ENCODE assay signal across 12 cellular contexts in the genomic region with DNA sequence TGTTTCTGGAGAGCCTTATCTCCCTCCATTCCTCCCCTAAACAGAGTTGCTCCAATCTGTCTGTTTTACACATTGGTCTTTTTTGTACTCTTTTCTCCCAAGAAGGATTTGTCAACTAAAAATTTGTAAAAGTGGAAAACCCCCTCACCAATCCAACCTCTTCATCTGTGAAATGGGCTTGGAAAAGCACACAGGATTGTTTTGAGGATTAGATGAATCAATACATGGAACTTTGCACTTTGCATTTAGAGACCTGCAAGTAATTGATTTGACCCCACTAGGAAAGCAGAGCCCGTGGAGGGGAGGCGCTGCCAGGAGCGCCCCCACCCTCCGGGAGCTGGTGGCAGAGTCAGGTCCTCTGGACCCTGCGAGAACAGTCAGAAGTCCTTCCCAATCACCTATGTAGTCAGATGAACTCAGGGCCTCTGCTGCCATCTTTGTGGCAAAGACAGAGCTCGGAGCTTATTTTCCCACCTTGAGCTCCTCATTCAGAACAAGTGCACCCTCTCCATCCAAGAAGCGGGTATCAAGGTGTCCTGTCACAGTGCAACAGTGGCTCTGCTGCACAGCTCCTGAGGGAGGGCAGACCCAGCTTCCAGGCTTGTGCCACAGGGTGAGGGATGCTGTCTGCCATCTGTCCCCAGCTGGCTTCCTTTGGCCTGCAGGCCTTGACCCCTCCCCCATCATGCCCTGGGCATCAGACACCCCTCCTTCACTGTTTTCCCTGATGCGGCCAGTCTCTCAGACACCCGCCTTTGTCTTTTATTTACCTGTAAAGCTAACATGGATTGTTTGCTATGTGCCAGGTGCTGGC. TPM values are rescaled to one million over a fixed set of nuclear protein-coding genes. Genes with fewer than 3 reads are reported as not detected.
DNase-seq lines count a peak whose midpoint lies in the region; ATAC-seq and TF ChIP-seq lines count a peak whose summit lies in the region.
"Had no signal": no experiment of that assay in that cellular context is flagged by ENCODE, and none has a peak within 500 bp of the region (broad histone marks: within the 10 kb centered on the region; RNA-seq: fewer than 3 reads in every experiment).

No MANE protein-coding gene starts in this region.

- no peaks in the 10 kb centered on the region for H3K27me3 Mint-ChIP-seq in activated CD4-positive, alpha-beta memory T cell treated with anti-CD3 and anti-CD28 coated beads, Interleukin-2, amount 10 ng/mL, durations not matched to agents 7 days and 5 days
- H3K27me3 Mint-ChIP-seq in nephron (ENCODE audit: low read depth), result peaks cover 49% of the 10 kb centered on the region

- CTCF ChIA-PET in activated CD4-positive, alpha-beta memory T cell treated with anti-CD3 and anti-CD28 coated beads, Interleukin-2, amount 10 ng/mL, durations not matched to agents 7 days and 5 days (lab: Charles Lee), result interaction anchor here (0.7 to 4.9 kb wide), 2 partner anchors 48 to 88 kb away, joined by 3 to 18 read pairs; no protein-coding TSS in a partner anchor
- CTCF ChIA-PET in GM10248 (lab: Yijun Ruan, JAX), result interaction anchor here (1.2 to 1.8 kb wide), 3 partner anchors 27 to 472 kb away, joined by 3 to 6 read pairs (median 4); a partner anchor contains a TSS

- no peak for ATAC-seq in GM18870 (IDR thresholded peaks at IDR 0.05; ENCODE audit: unreplicated experiment)
- ATAC-seq: body of pancreas, pancreas, Right ventricle myocardium inferior had no signal

- peaks cover 80% of the 10 kb centered on the region for H3K4me1 Mint-ChIP-seq in activated CD4-positive, alpha-beta memory T cell treated with anti-CD3 and anti-CD28 coated beads, Interleukin-2, amount 10 ng/mL, durations not matched to agents 7 days and 5 days
- H3K4me1 Mint-ChIP-seq in nephron, result peaks cover 15% of the 10 kb centered on the region

- TF ChIP-seq CTCF in nephron (IDR thresholded peaks at IDR 0.05; ENCODE audit: unreplicated experiment in 3 of 3), result no peak
- no peak for TF ChIP-seq CTCF in GM10248 (IDR thresholded peaks at IDR 0.05; ENCODE audit: control extremely low read depth, extremely low read depth, low read depth, missing control alignments)

- peaks cover 8% of the 10 kb centered on the region for H3K9me3 Mint-ChIP-seq in activated CD4-positive, alpha-beta memory T cell treated with anti-CD3 and anti-CD28 coated beads, Interleukin-2, amount 10 ng/mL, durations not matched to agents 7 days and 5 days
- H3K9me3 Mint-ChIP-seq in nephron, result peaks cover 7% of the 10 kb centered on the region

- peak overlapping the region; percentile 72 for H3K27ac Mint-ChIP-seq in activated CD4-positive, alpha-beta memory T cell treated with anti-CD3 and anti-CD28 coated beads, Interleukin-2, amount 10 ng/mL, durations not matched to agents 7 days and 5 days
- no peak overlapping the region for H3K27ac Mint-ChIP-seq in nephron

- POLR2A ChIA-PET in activated CD4-positive, alpha-beta memory T cell treated with anti-CD3 and anti-CD28 coated beads, Interleukin-2, amount 10 ng/mL, durations not matched to agents 7 days and 5 days (lab: Charles Lee), result interaction anchor here (0.7 to 1.0 kb wide), 3 partner anchors 9 to 32 kb away, joined by 3 read pairs; a partner anchor contains a TSS
- POLR2A ChIA-PET in GM10248 (lab: Yijun Ruan, JAX), result no interaction called here

- peaks cover 72% of the 10 kb centered on the region for H3K36me3 Mint-ChIP-seq in activated CD4-positive, alpha-beta memory T cell treated with anti-CD3 and anti-CD28 coated beads, Interleukin-2, amount 10 ng/mL, durations not matched to agents 7 days and 5 days (ENCODE audit: low read depth)
- H3K36me3 Mint-ChIP-seq in nephron (ENCODE audit: low read depth), result peaks cover 24% of the 10 kb centered on the region

- H3K4me3 Mint-ChIP-seq in activated CD4-positive, alpha-beta memory T cell treated with anti-CD3 and anti-CD28 coated beads, Interleukin-2, amount 10 ng/mL, durations not matched to agents 7 days and 5 days, result peak overlapping the region; percentile 78
- peak overlapping the region; percentile 82 to 84 (median 83) for H3K4me3 Mint-ChIP-seq in nephron

- peak; percentile 3 to 52 for DNase-seq in NCI-H524 (lab: John Stamatoyannopoulos, UW)
- DNase-seq in NCI-H524 treated with DMSO at 0.1 percent for 48 hours (lab: John Stamatoyannopoulos, UW), result no peak
- DNase-seq in NCI-H1417 (lab: John Stamatoyannopoulos, UW), result peak in 2 of 3 experiments; percentile 84 to 94
- DNase-seq in activated CD4-positive, alpha-beta memory T cell treated with anti-CD3 and anti-CD28 coated beads, Interleukin-2, amount 10 ng/mL, durations not matched to agents 7 days and 5 days, result no peak
- DNase-seq in effector CD8-positive, alpha-beta T cell (lab: John Stamatoyannopoulos, UW), result no peak
- no peak for DNase-seq in GM10248 (ENCODE audit: extremely low spot score)
- DNase-seq: stimulated activated CD4-positive, alpha-beta T cell treated with anti-CD3 and anti-CD28 coated beads, Interleukin-2, amount 100 ng/mL, for 24 hours had no signal

RNA-seq across cellular contexts. Expression of a gene that starts 1.7 kb away (rescaled TPM):
- 10 to 100 TPM; 19.2 to 21.8 TPM for total RNA-seq in activated CD4-positive, alpha-beta memory T cell treated with anti-CD3 and anti-CD28 coated beads, Interleukin-2, amount 10 ng/mL, durations not matched to agents 7 days and 5 days

RNA-seq across cellular contexts. Expression of a gene that starts 27.7 kb away (rescaled TPM):
- total RNA-seq in activated CD4-positive, alpha-beta memory T cell treated with anti-CD3 and anti-CD28 coated beads, Interleukin-2, amount 10 ng/mL, durations not matched to agents 7 days and 5 days, result 10 to 100 TPM; 59.2 to 59.3 TPM

Comparison
In these comparisons a context has a peak if more than half of its experiments do, and no peak if none do; other contexts are left out.
1. DNase-seq: peak in NCI-H524 (2 of 2) and NCI-H1417 (2 of 3); none in NCI-H524 treated with DMSO at 0.1 percent for 48 hours (single experiment), activated CD4-positive, alpha-beta memory T cell treated with anti-CD3 and anti-CD28 coated beads, Interleukin-2, amount 10 ng/mL, durations not matched to agents 7 days and 5 days (single experiment), effector CD8-positive, alpha-beta T cell (single experiment) and GM10248 (single experiment).